In genomic region chr20:44659931-44660330, GRCh38 we compare ENCODE assay signal across 20 cellular contexts. TPM values are rescaled to one million over a fixed set of nuclear protein-coding genes. Genes with fewer than 3 reads are reported as not detected.
DNase-seq lines count a peak whose midpoint lies in the region; ATAC-seq, FAIRE-seq and TF ChIP-seq lines count a peak whose summit lies in the region.
"Had no signal": no experiment of that assay in that cellular context is flagged by ENCODE, and none has a peak within 500 bp of the region (broad histone marks: within the 10 kb centered on the region; RNA-seq: fewer than 3 reads in every experiment).

No MANE protein-coding gene starts in this region.

- H3K4me2 ChIP-seq in DND-41 (ENCODE audit: insufficient read depth, low read length) (no peak overlapping the region), keratinocyte (ENCODE audit: control insufficient read depth, extremely low read depth, insufficient read depth, low read depth, low read length) (peak overlapping the region; percentile 22)

- DNase-seq in DND-41 (no peak), HTR-8/SVneo (ENCODE audit: insufficient read length, low spot score) (no peak), bronchial epithelial cell (ENCODE audit: low read depth) (peak; percentile 50), keratinocyte (ENCODE audit: low read depth, low spot score) (no peak), H7 (no peak), NCI-H2171 treated with DMSO at 0.1 percent for 48 hours (lab: John Stamatoyannopoulos, UW) (no peak)
- no peak for DNase-seq in effector CD8-positive, alpha-beta T cell (lab: John Stamatoyannopoulos, UW)
- DNase-seq: CD4-positive, CD25-positive, alpha-beta regulatory T cell; KBM-7; NCI-H1105; NCI-H146; NCI-H2029 treated with DMSO at 0.1 percent for 48 hours; NCI-H446; NCI-H526; OCI-M1 had no signal

- no peaks in the 10 kb centered on the region for H3K27me3 ChIP-seq in DND-41 (ENCODE audit: insufficient read depth, low read length, poor library complexity)
- H3K27me3 ChIP-seq in bronchial epithelial cell (ENCODE audit: control insufficient read depth, insufficient read depth, low read length) = no peaks in the 10 kb centered on the region
- peaks cover 5% of the 10 kb centered on the region for H3K27me3 ChIP-seq in keratinocyte (ENCODE audit: control insufficient read depth, extremely low read depth, insufficient read depth, low read length)
- no peaks in the 10 kb centered on the region for H3K27me3 ChIP-seq in H7 (ENCODE audit: control insufficient read depth, insufficient read depth, low read length)
- H3K27me3 ChIP-seq: SJSA1 had no signal

- H4K20me1 ChIP-seq in DND-41 (ENCODE audit: insufficient read depth, low read length) = peaks cover 26% of the 10 kb centered on the region
- H4K20me1 ChIP-seq in keratinocyte (ENCODE audit: control insufficient read depth, extremely low read depth, insufficient read depth, low read length) = no peaks in the 10 kb centered on the region

- H3K79me2 ChIP-seq in DND-41 (ENCODE audit: insufficient read depth, low read length) (peaks cover 51% of the 10 kb centered on the region), keratinocyte (ENCODE audit: control insufficient read depth, insufficient read depth, low read length) (no peaks in the 10 kb centered on the region)

- H3K36me3 ChIP-seq in DND-41 (ENCODE audit: insufficient read depth, low read length) (peaks cover 91% of the 10 kb centered on the region), bronchial epithelial cell (ENCODE audit: control insufficient read depth, insufficient read depth, low read length) (no peaks in the 10 kb centered on the region), keratinocyte (ENCODE audit: control insufficient read depth in 2 of 2, extremely low read depth in 1 of 2, insufficient read depth in 2 of 2, low read length in 2 of 2) (no peaks in the 10 kb centered on the region), H7 (replicated peaks; ENCODE audit: control insufficient read depth, insufficient read depth, low read length) (no peaks in the 10 kb centered on the region)
- H3K36me3 ChIP-seq: HAP-1, SJSA1 had no signal

- TF ChIP-seq CTCF in DND-41 (IDR thresholded peaks at IDR 0.05; ENCODE audit: borderline replicate concordance, extremely low read depth, low read length, poor library complexity, severe bottlenecking) = no peak
- no peak for TF ChIP-seq CTCF in bronchial epithelial cell (IDR thresholded peaks at IDR 0.05; ENCODE audit: insufficient read depth, low read length, severe bottlenecking)
- TF ChIP-seq CTCF in keratinocyte (optimal IDR thresholded peaks at IDR 0.05 in 1 of 3, IDR thresholded peaks at IDR 0.05 in 1 of 3, conservative IDR thresholded peaks at IDR 0.05 in 1 of 3; ENCODE audit: extremely low read depth in 1 of 3, insufficient read depth in 2 of 3, low read length in 3 of 3) = no peak

- H3K9me3 ChIP-seq in DND-41 (ENCODE audit: insufficient read depth, low read length, severe bottlenecking) (no peaks in the 10 kb centered on the region), keratinocyte (ENCODE audit: control insufficient read depth, low read depth, low read length) (no peaks in the 10 kb centered on the region)
- H3K9me3 ChIP-seq: HAP-1, SJSA1 had no signal

- no peak for ATAC-seq in DND-41 (ENCODE audit: insufficient read depth, low read depth)
- ATAC-seq: Right ventricle myocardium inferior had no signal

- H2AFZ ChIP-seq in DND-41 (ENCODE audit: low read depth, low read length) (no peak overlapping the region), keratinocyte (ENCODE audit: control insufficient read depth, low read length) (no peak overlapping the region)

- dilution Hi-C loops in keratinocyte (cut with MboI; ENCODE audit: extremely low pct_ligation_motif_present, low sequenced_read_pairs) = no loop called here

- no peak overlapping the region for H3K9ac ChIP-seq in DND-41 (ENCODE audit: low read depth, low read length)
- H3K9ac ChIP-seq in keratinocyte (ENCODE audit: control insufficient read depth, extremely low read depth, insufficient read depth, low read length) = no peak overlapping the region

- FAIRE-seq in HTR-8/SVneo (lab: Jason Lieb, UNC) (peak; percentile 13), bronchial epithelial cell (lab: Jason Lieb, UNC) (no peak), keratinocyte (lab: Jason Lieb, UNC) (no peak)
- FAIRE-seq: RCC 7860 had no signal

- H3K27ac ChIP-seq in DND-41 (ENCODE audit: low read length) (peak overlapping the region; percentile 29), keratinocyte (ENCODE audit: control insufficient read depth, insufficient read depth, low read length) (no peak overlapping the region)
- H3K27ac ChIP-seq: SJSA1 had no signal

- H3K4me1 ChIP-seq in DND-41 (ENCODE audit: insufficient read depth, low read length) = 0 out of 2 replicates have a peak, but pooled peaks cover 11% of the 10 kb centered on the region
- peaks cover 5% of the 10 kb centered on the region for H3K4me1 ChIP-seq in keratinocyte (ENCODE audit: control insufficient read depth, extremely low read depth, insufficient read depth, low read length)
- H3K4me1 ChIP-seq: HAP-1, SJSA1 had no signal

- H3K4me3 ChIP-seq in DND-41 (ENCODE audit: low read depth in 1 of 2, low read length in 2 of 2) (no peak overlapping the region), bronchial epithelial cell (ENCODE audit: low read depth, low read length) (no peak overlapping the region), keratinocyte (ENCODE audit: control insufficient read depth in 2 of 3, extremely low read depth in 1 of 3, insufficient read depth in 2 of 3, low read depth in 1 of 3, low read length in 3 of 3) (no peak overlapping the region), H7 (ENCODE audit: insufficient read depth, low read depth, low read length) (no peak overlapping the region)
- H3K4me3 ChIP-seq: HAP-1, SJSA1 had no signal

- H3K9me1 ChIP-seq in keratinocyte (ENCODE audit: control insufficient read depth, extremely low read depth, insufficient read depth, low read length) = no peaks in the 10 kb centered on the region

RNA-seq across cellular contexts. Expression of gene ADA, which starts 8.4 kb away (rescaled TPM):
- total RNA-seq in bronchial epithelial cell = 8.7 and 12.6 TPM in 2 replicates
- polyA plus RNA-seq in keratinocyte = 18.9 to 26.4 TPM (median 21.4 TPM) in 3 replicates
- 12.0 TPM for polyA plus RNA-seq in keratinocyte (2011; ENCODE audit: low read depth)
- 17.1 and 20.5 TPM in 2 replicates for polyA plus RNA-seq in keratinocyte (2011; cell fraction: cytosol; rRNA removed)
- polyA plus RNA-seq in keratinocyte (2011; cell fraction: nucleus; rRNA removed) = 23.1 and 24.6 TPM in 2 replicates
- polyA plus RNA-seq in keratinocyte (2012; ENCODE audit: low replicate concordance) = 11.3 and 14.7 TPM in 2 replicates
- polyA minus RNA-seq in keratinocyte = 10.9 to 17.8 TPM (median 16.2 TPM) in 3 replicates
- 15.0 TPM for polyA minus RNA-seq in keratinocyte (2011; cell fraction: cytosol; rRNA and poly(A)+ RNA removed)
- polyA minus RNA-seq in keratinocyte (2011; cell fraction: nucleus; rRNA and poly(A)+ RNA removed) = 4.1 and 8.1 TPM in 2 replicates
- total RNA-seq in H7 (2014; rRNA removed; shearing (Covaris generic)) = 14.9 and 18.9 TPM in 2 replicates
- total RNA-seq: HT-29 had no signal

RNA-seq across cellular contexts. Expression of gene CCN5, which starts 55.2 kb away (rescaled TPM):
- total RNA-seq in bronchial epithelial cell = 0.38 TPM in 1 of 2 replicates, not detected in the other
- 0.50 TPM in 1 of 3 replicates, not detected in the others for polyA plus RNA-seq in keratinocyte
- not detected for polyA plus RNA-seq in keratinocyte (2011; ENCODE audit: low read depth)
- 0.09 and 0.22 TPM in 2 replicates for polyA plus RNA-seq in keratinocyte (2011; cell fraction: cytosol; rRNA removed)
- polyA plus RNA-seq in keratinocyte (2011; cell fraction: nucleus; rRNA removed) = 0.16 and 0.29 TPM in 2 replicates
- polyA plus RNA-seq in keratinocyte (2012; ENCODE audit: low replicate concordance) = not detected in 2 replicates
- polyA minus RNA-seq in keratinocyte = 0.76 TPM in 1 of 3 replicates, not detected in the others
- 3.6 TPM for polyA minus RNA-seq in keratinocyte (2011; cell fraction: cytosol; rRNA and poly(A)+ RNA removed)
- 1.4 and 1.8 TPM in 2 replicates for polyA minus RNA-seq in keratinocyte (2011; cell fraction: nucleus; rRNA and poly(A)+ RNA removed)
- total RNA-seq in H7 (2014; rRNA removed; shearing (Covaris generic)) = not detected in 2 replicates
- total RNA-seq: CD4-positive, CD25-positive, alpha-beta regulatory T cell; HT-29; SJSA1 had no signal
- polyA plus RNA-seq: CD4-positive, CD25-positive, alpha-beta regulatory T cell had no signal
